ENCODE assay signal across 22 cellular contexts in genomic region chr18:11520536-11520935, GRCh38.
DNase-seq lines count a peak whose midpoint lies in the region; ATAC-seq, FAIRE-seq and TF ChIP-seq lines count a peak whose summit lies in the region.
"Had no signal": no experiment of that assay in that cellular context is flagged by ENCODE, and none has a peak within 500 bp of the region (broad histone marks: within the 10 kb centered on the region; RNA-seq: fewer than 3 reads in every experiment).

No MANE protein-coding gene starts in this region.

- no peak for FAIRE-seq in HTR-8/SVneo (lab: Jason Lieb, UNC)
- FAIRE-seq: A549, D721Med, H54, RCC 7860 had no signal

- no peak for ATAC-seq in HG03457 (IDR thresholded peaks at IDR 0.05; ENCODE audit: unreplicated experiment)
- ATAC-seq: A549, Right ventricle myocardium inferior had no signal

- H3K27me3 ChIP-seq in osteoblast (ENCODE audit: insufficient read depth, low read length): no peaks in the 10 kb centered on the region

- no peaks in the 10 kb centered on the region for H3K9me3 ChIP-seq in osteoblast (ENCODE audit: low read depth, low read length)
- H3K9me3 ChIP-seq: A549 had no signal

- no peaks in the 10 kb centered on the region for H3K79me2 ChIP-seq in osteoblast (ENCODE audit: insufficient read depth, low read length)

- in situ Hi-C loops in astrocyte of the cerebellum (cut with HindIII; ENCODE audit: low sequenced_read_pairs): loop anchor here (25.0 kb wide), 1 partner anchor 208 kb away; no protein-coding TSS in a partner anchor

- peak; percentile 60 for DNase-seq in Daoy (ENCODE audit: low read depth)
- peak; percentile 29 for DNase-seq in NCI-H226
- peak; percentile 39 for DNase-seq in astrocyte of the cerebellum (ENCODE audit: low read depth)
- peak; percentile 82 for DNase-seq in osteoblast (ENCODE audit: insufficient read length, low spot score, missing footprints)
- DNase-seq in HTR-8/SVneo (ENCODE audit: insufficient read length, low spot score): no peak
- no peak for DNase-seq in GM20000 (ENCODE audit: low spot score)
- DNase-seq: DMS53, EL, KG1, MV-4-11, NCI-H1105 treated with DMSO at 0.1 percent for 48 hours, NCI-H2029 treated with DMSO at 0.1 percent for 48 hours, NCI-H345, NCI-H524, SW 1271 had no signal

- TF ChIP-seq CTCF in astrocyte of the cerebellum (IDR thresholded peaks at IDR 0.05; ENCODE audit: low read depth, low read length, missing control alignments) (no peak), osteoblast (IDR thresholded peaks at IDR 0.05; ENCODE audit: extremely low read depth, low read depth, low read length) (no peak), GM20000 (IDR thresholded peaks at IDR 0.05; ENCODE audit: extremely low read depth, missing control alignments) (no peak)

- no peak overlapping the region for H3K4me2 ChIP-seq in osteoblast (ENCODE audit: insufficient read depth, low read length)
- H3K4me2 ChIP-seq: A549 had no signal

- H2AFZ ChIP-seq in osteoblast (ENCODE audit: low read length): no peak overlapping the region

- no peaks in the 10 kb centered on the region for H4K20me1 ChIP-seq in osteoblast (ENCODE audit: insufficient read depth, low read length)

- H3K27ac ChIP-seq in osteoblast (ENCODE audit: low read depth, low read length): no peak overlapping the region
- H3K27ac ChIP-seq: A549, HL-60 had no signal

- H3K36me3 ChIP-seq in osteoblast (ENCODE audit: insufficient read depth, low read length): no peaks in the 10 kb centered on the region

- H3K4me1 ChIP-seq in osteoblast (ENCODE audit: insufficient read depth, low read length): peaks cover 8% of the 10 kb centered on the region
- H3K4me1 ChIP-seq: A549 had no signal

- H3K4me3 ChIP-seq in astrocyte of the cerebellum (ENCODE audit: low read depth, low read length) (no peak overlapping the region), osteoblast (ENCODE audit: insufficient read depth, low read length) (no peak overlapping the region)
- H3K4me3 ChIP-seq: A549 had no signal

Comparison
In these comparisons a context has a peak if more than half of its experiments do, and no peak if none do; other contexts are left out.
1. DNase-seq: peak in Daoy (single experiment), NCI-H226 (single experiment), astrocyte of the cerebellum (single experiment) and osteoblast (single experiment); none in HTR-8/SVneo (single experiment) and GM20000 (single experiment).